Comparison of ENCODE assay signal across 9 cellular contexts in the genomic region with DNA sequence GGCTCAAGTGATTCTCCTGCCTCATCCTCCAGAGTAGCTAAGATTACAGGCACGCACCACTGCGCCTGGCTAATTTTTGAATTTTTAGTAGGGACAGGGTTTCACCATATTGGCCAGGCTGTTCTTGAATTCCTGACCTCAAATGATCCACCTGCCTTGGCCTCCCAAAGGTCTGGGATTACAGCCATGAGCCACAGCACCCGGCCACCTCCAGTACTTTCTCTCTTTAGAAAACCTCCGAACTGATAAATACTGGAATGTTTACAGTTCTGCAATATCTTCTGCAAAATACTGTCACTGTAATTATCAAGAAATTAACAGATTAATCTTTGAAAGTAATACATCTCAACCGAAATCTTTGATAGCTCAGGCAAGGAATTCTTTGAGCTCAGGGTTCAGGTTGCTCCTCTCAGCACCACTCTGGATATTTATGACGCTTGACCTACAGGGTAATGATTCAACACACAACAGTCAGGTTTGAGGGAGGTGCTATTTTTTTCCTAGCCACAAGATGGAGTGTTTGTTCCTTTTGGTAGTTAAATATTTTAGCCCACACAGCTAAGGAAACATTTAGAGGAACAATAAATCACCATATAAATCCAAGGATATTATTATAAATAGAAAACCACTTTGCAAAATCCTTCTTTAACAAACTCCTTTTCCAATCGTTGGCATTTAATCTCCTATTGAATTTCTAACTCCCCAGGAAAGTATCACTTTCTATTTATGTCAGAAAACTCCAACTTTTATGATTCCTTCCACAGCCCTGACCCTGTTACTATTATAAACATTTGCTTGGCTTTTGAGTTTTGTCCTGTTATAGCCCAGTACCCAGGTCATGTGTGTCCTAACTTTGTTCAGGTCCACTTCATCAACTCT. TPM values are rescaled to one million over a fixed set of nuclear protein-coding genes. Genes with fewer than 3 reads are reported as not detected.
A peak's percentile ranks its signal among the peaks of the same experiment; 100 is the strongest.
DNase-seq lines count a peak whose midpoint lies in the region; ATAC-seq and TF ChIP-seq lines count a peak whose summit lies in the region.
"Had no signal": no experiment of that assay in that cellular context is flagged by ENCODE, and none has a peak within 500 bp of the region (broad histone marks: within the 10 kb centered on the region; RNA-seq: fewer than 3 reads in every experiment).

No MANE protein-coding gene starts in this region.

- no peak overlapping the region for H3K4me3 ChIP-seq in AG04449 (ENCODE audit: low read depth, low read length)
- no peak overlapping the region for H3K4me3 ChIP-seq in GM12864 (ENCODE audit: low read depth, low read length)

- no peak overlapping the region for H3K4me3 Mint-ChIP-seq in endothelial cell (ENCODE audit: unreplicated experiment)
- H3K4me3 Mint-ChIP-seq: natural killer cell treated with Interleukin-12 subunit alpha and Interleukin-12 subunit beta and Interleukin-15 and Interleukin-18, amount 100 ng/mL, for 72 hours had no signal

- peaks cover 8% of the 10 kb centered on the region for H3K36me3 Mint-ChIP-seq in endothelial cell (ENCODE audit: low read depth, unreplicated experiment)
- H3K36me3 Mint-ChIP-seq: natural killer cell treated with Interleukin-12 subunit alpha and Interleukin-12 subunit beta and Interleukin-15 and Interleukin-18, amount 100 ng/mL, for 72 hours had no signal

- H3K27me3 Mint-ChIP-seq in endothelial cell (ENCODE audit: unreplicated experiment), result no peaks in the 10 kb centered on the region

- POLR2A ChIA-PET in AG04449 (lab: Yijun Ruan, JAX), result no interaction called here

- DNase-seq in AG04449 (ENCODE audit: low read depth, low spot score) (peak; percentile 9), GM12864 (ENCODE audit: low read depth) (peak; percentile 24), MV-4-11 (lab: John Stamatoyannopoulos, UW) (peak; percentile 66), RPMI7951 (ENCODE audit: low read depth) (peak; percentile 67), endothelial cell (ENCODE audit: low spot score) (peak; percentile 42), midbrain (lab: John Stamatoyannopoulos, UW) (peak; percentile 73)
- DNase-seq in activated CD4-positive, CD25-positive, alpha-beta regulatory T cell (lab: John Stamatoyannopoulos, UW), result no peak

- H3K4me1 Mint-ChIP-seq in endothelial cell (ENCODE audit: unreplicated experiment), result peaks cover 42% of the 10 kb centered on the region

- no peaks in the 10 kb centered on the region for H3K9me3 Mint-ChIP-seq in endothelial cell (ENCODE audit: unreplicated experiment)
- H3K9me3 Mint-ChIP-seq: natural killer cell treated with Interleukin-12 subunit alpha and Interleukin-12 subunit beta and Interleukin-15 and Interleukin-18, amount 100 ng/mL, for 72 hours had no signal

- CTCF ChIA-PET in AG04449 (lab: Yijun Ruan, JAX), result interaction anchor here (0.7 to 15.7 kb wide), 17 partner anchors 9 to 213 kb away, joined by 3 to 274 read pairs (median 3); no protein-coding TSS in a partner anchor

- ATAC-seq in HG02571 (IDR thresholded peaks at IDR 0.05; ENCODE audit: unreplicated experiment), result peak; percentile 55

- H3K27ac Mint-ChIP-seq in endothelial cell (ENCODE audit: unreplicated experiment), result peak overlapping the region; percentile 58
- H3K27ac Mint-ChIP-seq: natural killer cell treated with Interleukin-12 subunit alpha and Interleukin-12 subunit beta and Interleukin-15 and Interleukin-18, amount 100 ng/mL, for 72 hours had no signal

- TF ChIP-seq CTCF in AG04449 (IDR thresholded peaks at IDR 0.05; ENCODE audit: insufficient read depth, low read length, missing control alignments) (peak; percentile 54), GM12864 (IDR thresholded peaks at IDR 0.05; ENCODE audit: low read depth, low read length, missing control alignments) (peak; percentile 54), endothelial cell (IDR thresholded peaks at IDR 0.05; ENCODE audit: unreplicated experiment) (peak; percentile 82)

RNA-seq across cellular contexts. Expression of a gene that starts 48.6 kb away (rescaled TPM):
- total RNA-seq in RPMI7951 (2014; rRNA removed; shearing (Covaris generic)), result 19.7 and 22.3 TPM in 2 replicates
- 34.6 TPM for total RNA-seq in endothelial cell (ENCODE audit: unreplicated experiment)

Comparison
In these comparisons a context has a peak if more than half of its experiments do, and no peak if none do; other contexts are left out.
1. DNase-seq: peak in AG04449 (single experiment), GM12864 (single experiment), MV-4-11 (single experiment), RPMI7951 (single experiment), endothelial cell (single experiment) and midbrain (single experiment); none in activated CD4-positive, CD25-positive, alpha-beta regulatory T cell (0 of 4).
2. Peak in every context shown above with its lines, with median percentiles within 50 percentile points of each other: CTCF ChIP-seq.